Comparison of ENCODE assay signal across 8 cellular contexts in the genomic region with DNA sequence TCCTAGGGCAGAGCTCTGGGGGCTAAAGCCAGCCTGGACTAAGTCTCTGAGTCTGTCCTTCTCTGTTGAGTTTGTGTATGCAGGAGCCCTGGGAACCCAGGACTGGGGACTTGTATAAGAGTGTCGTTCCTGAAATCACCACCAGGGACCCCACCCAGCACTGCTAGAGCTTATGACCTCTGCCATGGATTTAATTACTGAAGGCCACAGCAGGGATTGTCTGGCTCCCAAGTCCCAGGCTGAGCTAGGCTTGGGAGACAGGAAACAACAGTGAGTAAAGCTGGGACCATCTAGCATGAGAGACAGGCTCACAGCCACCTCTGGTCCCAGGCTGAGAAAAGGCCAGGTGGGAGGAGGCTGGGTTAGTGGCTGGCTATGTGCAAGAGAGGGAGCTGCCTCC. TPM values are rescaled to one million over a fixed set of nuclear protein-coding genes. Genes with fewer than 3 reads are reported as not detected.
A peak's percentile ranks its signal among the peaks of the same experiment; 100 is the strongest.
DNase-seq lines count a peak whose midpoint lies in the region; ATAC-seq lines count a peak whose summit lies in the region.

No MANE protein-coding gene starts in this region.

- DNase-seq in NCI-H2227 (lab: John Stamatoyannopoulos, UW; ENCODE audit: unreplicated experiment) (peak; percentile 24), NCI-H2227 treated with DMSO at 0.1 percent for 48 hours (lab: John Stamatoyannopoulos, UW) (no peak), T-helper 1 cell (peak in 4 of 5 donors; percentile 22 to 58 (median 32)), caudate nucleus (lab: John Stamatoyannopoulos, UW) (peak in 42 of 61 donors; percentile 14 to 78 (median 52)), left lobe of liver (ENCODE audit: low spot score) (no peak)
- peak; percentile 77 for DNase-seq in Jurkat, Clone E6-1 (ENCODE audit: low read depth, low spot score)
- DNase-seq in stimulated activated CD8-positive, alpha-beta memory T cell treated with anti-CD3 and anti-CD28 coated beads, Interleukin-4, amount 100 ng/mL, for 24 hours (ENCODE audit: low read depth) = peak; percentile 24

- ATAC-seq in left lobe of liver (peak; percentile 63), HG03469 (IDR thresholded peaks at IDR 0.05; ENCODE audit: unreplicated experiment) (no peak)

- H3K4me3 ChIP-seq in Jurkat, Clone E6-1 (ENCODE audit: low read length) = no peak overlapping the region

- H3K27ac ChIP-seq in caudate nucleus (ENCODE audit: low read depth, low read length) = peak overlapping the region; percentile 67

RNA-seq across cellular contexts. Expression of a gene that starts 1.4 kb away (rescaled TPM):
- 21.3 TPM for polyA plus RNA-seq in Jurkat, Clone E6-1 (2012; ENCODE audit: insufficient read depth, insufficient read length)
- total RNA-seq in left lobe of liver = 3.8 TPM

RNA-seq across cellular contexts. Expression of a gene that starts 33.1 kb away (rescaled TPM):
- not detected for polyA plus RNA-seq in Jurkat, Clone E6-1 (2012; ENCODE audit: insufficient read depth, insufficient read length)
- total RNA-seq in left lobe of liver = not detected

Comparison
In these comparisons a context has a peak if more than half of its experiments do, and no peak if none do; other contexts are left out.
1. DNase-seq: peak in NCI-H2227 (single experiment), Jurkat, Clone E6-1 (single experiment), T-helper 1 cell (4 of 5), caudate nucleus (42 of 61) and stimulated activated CD8-positive, alpha-beta memory T cell treated with anti-CD3 and anti-CD28 coated beads, Interleukin-4, amount 100 ng/mL, for 24 hours (single experiment); none in NCI-H2227 treated with DMSO at 0.1 percent for 48 hours (single experiment) and left lobe of liver (single experiment).